In the genomic region with DNA sequence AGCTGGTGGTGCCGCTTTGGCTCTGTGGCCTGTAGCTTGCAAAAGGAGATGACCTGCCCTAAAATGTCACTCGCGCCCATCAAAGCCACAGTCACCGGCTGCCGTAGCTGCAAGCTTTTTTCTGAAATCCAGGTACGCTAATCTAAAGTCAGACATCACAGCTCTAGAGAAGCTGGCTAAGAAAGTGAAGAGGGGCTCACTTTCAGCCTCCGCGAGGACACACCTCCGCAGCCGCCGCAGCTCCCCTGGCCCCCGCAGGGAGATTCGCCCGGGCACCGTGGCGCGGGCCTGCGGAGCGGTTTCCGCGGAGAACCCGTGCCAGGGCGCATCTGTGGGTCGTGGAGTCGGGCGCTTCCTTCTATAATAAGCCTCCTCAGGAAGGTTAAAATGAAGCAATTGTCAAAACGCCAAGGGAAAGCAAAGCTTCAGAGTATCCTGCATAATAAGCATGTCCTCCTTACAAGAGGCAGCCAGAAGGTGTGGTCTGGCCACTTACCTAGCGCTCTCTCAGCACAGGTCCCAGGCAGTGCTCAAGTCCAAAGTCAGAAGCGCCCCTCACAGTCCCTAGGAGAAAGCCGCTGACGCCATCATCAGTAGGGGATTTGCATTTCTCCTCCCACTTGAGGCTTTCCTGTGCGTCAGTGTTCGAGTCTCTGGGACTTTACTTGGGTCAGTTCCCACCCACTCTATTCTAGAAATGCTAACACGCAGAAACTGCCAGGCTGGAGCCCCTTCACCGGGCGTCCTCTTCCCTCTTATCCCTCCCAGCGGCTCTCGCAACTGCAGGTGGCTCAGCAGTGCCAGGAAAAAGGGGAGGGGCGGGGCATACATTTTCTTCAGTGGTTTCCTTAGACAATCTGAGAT, we compare ENCODE assay signal across 8 cellular contexts. TPM values are rescaled to one million over a fixed set of nuclear protein-coding genes. Genes with fewer than 3 reads are reported as not detected.
DNase-seq lines count a peak whose midpoint lies in the region; ATAC-seq and TF ChIP-seq lines count a peak whose summit lies in the region.

A gene with protein sequence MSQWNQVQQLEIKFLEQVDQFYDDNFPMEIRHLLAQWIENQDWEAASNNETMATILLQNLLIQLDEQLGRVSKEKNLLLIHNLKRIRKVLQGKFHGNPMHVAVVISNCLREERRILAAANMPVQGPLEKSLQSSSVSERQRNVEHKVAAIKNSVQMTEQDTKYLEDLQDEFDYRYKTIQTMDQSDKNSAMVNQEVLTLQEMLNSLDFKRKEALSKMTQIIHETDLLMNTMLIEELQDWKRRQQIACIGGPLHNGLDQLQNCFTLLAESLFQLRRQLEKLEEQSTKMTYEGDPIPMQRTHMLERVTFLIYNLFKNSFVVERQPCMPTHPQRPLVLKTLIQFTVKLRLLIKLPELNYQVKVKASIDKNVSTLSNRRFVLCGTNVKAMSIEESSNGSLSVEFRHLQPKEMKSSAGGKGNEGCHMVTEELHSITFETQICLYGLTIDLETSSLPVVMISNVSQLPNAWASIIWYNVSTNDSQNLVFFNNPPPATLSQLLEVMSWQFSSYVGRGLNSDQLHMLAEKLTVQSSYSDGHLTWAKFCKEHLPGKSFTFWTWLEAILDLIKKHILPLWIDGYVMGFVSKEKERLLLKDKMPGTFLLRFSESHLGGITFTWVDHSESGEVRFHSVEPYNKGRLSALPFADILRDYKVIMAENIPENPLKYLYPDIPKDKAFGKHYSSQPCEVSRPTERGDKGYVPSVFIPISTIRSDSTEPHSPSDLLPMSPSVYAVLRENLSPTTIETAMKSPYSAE (minus strand): TSS at position 544 of the 864 bp plus-strand sequence. CDS start 2,791 bp downstream, outside the sequence.

- H3K4me3 ChIP-seq in Jurkat, Clone E6-1 (ENCODE audit: low read length) = peak within 1 kb of the TSS; percentile 65
- H3K4me3 ChIP-seq in colonic mucosa (peak within 1 kb of the TSS; percentile 45), SJCRH30 (no peak within 1 kb of the TSS)

- H3K9ac ChIP-seq in colonic mucosa (ENCODE audit: low read depth in 2 of 2, low read length in 2 of 2) = peak within 1 kb of the TSS; percentile 32 to 67

- no peaks in the 10 kb centered on the region for H3K4me1 ChIP-seq in colonic mucosa
- H3K4me1 ChIP-seq in SJCRH30 = no peaks in the 10 kb centered on the region

- DNase-seq in DMS53 (lab: John Stamatoyannopoulos, UW) = peak; percentile 66
- peak; percentile 51 for DNase-seq in Jurkat, Clone E6-1 (ENCODE audit: low read depth, low spot score)
- DNase-seq in activated CD4-positive, alpha-beta T cell treated with anti-CD3 and anti-CD28 coated beads for 24 hours (ENCODE audit: low read depth in 2 of 2) = peak; percentile 66 to 70
- DNase-seq in colonic mucosa = peak; percentile 69
- DNase-seq in medulla oblongata (ENCODE audit: extremely low spot score) = peak; percentile 37
- DNase-seq in stimulated activated CD8-positive, alpha-beta memory T cell treated with anti-CD3 and anti-CD28 coated beads, Interleukin-15, amount 100 ng/mL, for 1 hour (ENCODE audit: low read depth) = peak; percentile 55
- DNase-seq in SJCRH30 = no peak

- ATAC-seq in GM21447 (IDR thresholded peaks at IDR 0.05; ENCODE audit: unreplicated experiment) = peak; percentile 86

- no peak for TF ChIP-seq CTCF in colonic mucosa (IDR thresholded peaks at IDR 0.05)

- H3K27ac ChIP-seq in colonic mucosa = peak within 1 kb of the TSS; percentile 38
- H3K27ac ChIP-seq in SJCRH30 = no peak within 1 kb of the TSS

- H3K27me3 ChIP-seq in colonic mucosa = no peaks in the 10 kb centered on the region
- H3K27me3 ChIP-seq in SJCRH30 = peaks cover 18% of the 10 kb centered on the region

- intact Hi-C loops in colonic mucosa (cut with DNase I) = no loop called here

- no peaks in the 10 kb centered on the region for H3K36me3 ChIP-seq in colonic mucosa
- H3K36me3 ChIP-seq in SJCRH30 = no peaks in the 10 kb centered on the region

- H3K9me3 ChIP-seq in colonic mucosa (no peaks in the 10 kb centered on the region), SJCRH30 (replicated peaks) (no peaks in the 10 kb centered on the region; the same call in 1 of the 2 replicates)

RNA-seq across cellular contexts. Expression of the gene that starts here (rescaled TPM):
- 1.8 TPM for polyA plus RNA-seq in Jurkat, Clone E6-1 (2012; ENCODE audit: insufficient read depth, insufficient read length)
- total RNA-seq in colonic mucosa = 1 to 10 TPM; 2.0 to 2.1 TPM
- 0.16 TPM in 1 of 2 replicates, not detected in the other for total RNA-seq in SJCRH30 (2014; rRNA removed; shearing (Covaris generic))

Comparison
In these comparisons a context has a peak if more than half of its experiments do, and no peak if none do; other contexts are left out.
1. DNase-seq: peak in DMS53 (single experiment), Jurkat, Clone E6-1 (single experiment), activated CD4-positive, alpha-beta T cell treated with anti-CD3 and anti-CD28 coated beads for 24 hours (2 of 2), colonic mucosa (single experiment), medulla oblongata (single experiment) and stimulated activated CD8-positive, alpha-beta memory T cell treated with anti-CD3 and anti-CD28 coated beads, Interleukin-15, amount 100 ng/mL, for 1 hour (single experiment); none in SJCRH30 (0 of 2).